18 cellular contexts compared by ENCODE assay signal in the genomic region with DNA sequence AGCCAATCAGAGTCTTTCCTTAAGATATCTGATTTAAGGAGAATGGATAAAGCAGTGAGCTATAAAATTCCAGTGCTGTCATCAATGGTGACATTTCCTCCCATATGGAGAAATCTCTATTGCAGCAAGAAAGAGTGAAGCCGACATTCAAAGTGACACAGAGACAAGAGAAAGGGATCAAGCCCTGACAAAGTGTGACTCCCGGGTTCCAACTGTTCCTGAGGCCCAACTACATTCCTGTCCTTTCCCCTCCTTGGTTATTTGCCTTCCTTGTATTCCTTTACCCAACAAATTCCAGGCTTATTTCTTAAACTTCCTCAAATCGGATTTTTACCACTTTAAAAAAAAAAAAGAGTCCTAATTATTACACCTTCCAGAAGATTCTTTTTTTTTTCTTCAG.
"Had no signal": no experiment of that assay in that cellular context is flagged by ENCODE, and none has a peak within 500 bp of the region (broad histone marks: within the 10 kb centered on the region; RNA-seq: fewer than 3 reads in every experiment).

No MANE protein-coding gene starts in this region.

- H3K4me1 Mint-ChIP-seq: activated T-helper 17 cell treated with anti-CD3 and anti-CD28 coated beads, Interleukin-2, amount 50 U/mL, for 72 hours; T-helper 17 cell had no signal

- ATAC-seq: activated T-helper 17 cell treated with anti-CD3 and anti-CD28 coated beads, Interleukin-2, amount 50 U/mL, for 72 hours; effector memory CD8-positive, alpha-beta T cell; natural killer cell treated with Interleukin-12 subunit alpha and Interleukin-12 subunit beta and Interleukin-15 and Interleukin-18, amount 100 ng/mL, for 72 hours; T-helper 17 cell had no signal

- H3K9me3 Mint-ChIP-seq: activated naive CD4-positive, alpha-beta T cell treated with anti-CD3 and anti-CD28 coated beads for 36 hours had no signal

- H3K27ac ChIP-seq: adrenal gland, coronary artery, ovary, stomach, tibial artery had no signal

- DNase-seq: activated CD4-positive, alpha-beta T cell treated with anti-CD3 and anti-CD28 coated beads, Interleukin-2, amount 50 U/mL, for 1 hour; activated CD4-positive, CD25-positive, alpha-beta regulatory T cell; activated naive CD4-positive, alpha-beta T cell treated with anti-CD3 and anti-CD28 coated beads for 36 hours; activated T-cell treated with anti-CD3 and anti-CD28 coated beads for 4 hours; adrenal gland; central memory CD4-positive, alpha-beta T cell; effector memory CD8-positive, alpha-beta T cell; erythroblast; hypothalamus; left colon; ovary; stimulated activated CD4-positive, alpha-beta T cell treated with anti-CD3 and anti-CD28 coated beads, Interleukin-2, amount 100 ng/mL, for 48 hours; stomach; T-helper 17 cell; tibial artery had no signal

- H3K4me3 Mint-ChIP-seq: activated naive CD4-positive, alpha-beta T cell treated with anti-CD3 and anti-CD28 coated beads for 36 hours; activated T-helper 17 cell treated with anti-CD3 and anti-CD28 coated beads, Interleukin-2, amount 50 U/mL, for 72 hours; effector memory CD8-positive, alpha-beta T cell; natural killer cell treated with Interleukin-12 subunit alpha and Interleukin-12 subunit beta and Interleukin-15 and Interleukin-18, amount 100 ng/mL, for 72 hours; T-helper 17 cell had no signal

- H3K27me3 ChIP-seq: adrenal gland, ovary, stomach, tibial artery had no signal

- H3K27me3 Mint-ChIP-seq: activated T-helper 17 cell treated with anti-CD3 and anti-CD28 coated beads, Interleukin-2, amount 50 U/mL, for 72 hours; T-helper 17 cell had no signal

- H3K4me1 ChIP-seq: adrenal gland had no signal

- H3K36me3 ChIP-seq: adrenal gland, ovary, stomach, tibial artery had no signal

- H3K4me3 ChIP-seq: adrenal gland, coronary artery, ovary, stomach, tibial artery had no signal

- H3K9me3 ChIP-seq: adrenal gland, ovary, stomach, tibial artery had no signal

- H3K27ac Mint-ChIP-seq: activated naive CD4-positive, alpha-beta T cell treated with anti-CD3 and anti-CD28 coated beads for 36 hours; activated T-helper 17 cell treated with anti-CD3 and anti-CD28 coated beads, Interleukin-2, amount 50 U/mL, for 72 hours; effector memory CD8-positive, alpha-beta T cell; natural killer cell treated with Interleukin-12 subunit alpha and Interleukin-12 subunit beta and Interleukin-15 and Interleukin-18, amount 100 ng/mL, for 72 hours; T-helper 17 cell had no signal
